Comparison of ENCODE assay signal across 8 cellular contexts in genomic region chr7:152675761-152676636, GRCh38. TPM values are rescaled to one million over a fixed set of nuclear protein-coding genes. Genes with fewer than 3 reads are reported as not detected.
A peak's percentile ranks its signal among the peaks of the same experiment; 100 is the strongest.
DNase-seq lines count a peak whose midpoint lies in the region; ATAC-seq and TF ChIP-seq lines count a peak whose summit lies in the region.

Gene XRCC2 (minus strand): TSS chr7:152676141. CDS start chr7:152676079, 62 bp downstream.

- H4K20me1 ChIP-seq in PC-9 (ENCODE audit: insufficient read depth), result no peaks in the 10 kb centered on the region

- H3K4me3 ChIP-seq in PC-9 (peak within 1 kb of the TSS; percentile 93), muscle layer of colon (ENCODE audit: low read depth in 1 of 2, low read length in 2 of 2) (peak within 1 kb of the TSS; percentile 64 to 70)

- peak within 1 kb of the TSS; percentile 60 for H3K27ac ChIP-seq in PC-9
- peak within 1 kb of the TSS; percentile 80 for H3K27ac ChIP-seq in muscle layer of colon (ENCODE audit: low read depth, low read length)

- BruUV-seq in PC-9 (replicated peaks; lab: Mats Ljungman, UMichigan), result no TSS peak

- peak; percentile 86 for DNase-seq in DMS53 treated with DMSO at 0.1 percent for 48 hours (lab: John Stamatoyannopoulos, UW; ENCODE audit: unreplicated experiment)
- peak; percentile 93 for DNase-seq in KBM-7
- DNase-seq in PC-9, result peak; percentile 76 to 97
- DNase-seq in activated T-cell treated with anti-CD3 and anti-CD28 coated beads, Interleukin-2, amount 50 U/mL, for 1 hour, result peak; percentile 98
- DNase-seq in stimulated activated CD8-positive, alpha-beta memory T cell treated with anti-CD3 and anti-CD28 coated beads, Interleukin-7, amount 100 ng/mL, for 1 hour (ENCODE audit: low read depth in 2 of 2), result peak; percentile 92 to 93

- CTCF ChIA-PET in PC-9 (lab: Charles Lee), result no interaction called here

- no peak within 1 kb of the TSS for H3K9ac ChIP-seq in muscle layer of colon (ENCODE audit: low read length)

- intact Hi-C loops in PC-9 (cut with micrococcal nuclease; ENCODE audit: unreplicated experiment), result loop anchor here (1.0 to 10.0 kb wide), 4 partner anchors 79 to 331 kb away; partner anchors contain the start of genes ACTR3B and KMT2C

- H3K9me2 ChIP-seq in PC-9 (ENCODE audit: insufficient read depth), result no peaks in the 10 kb centered on the region

- H3K27me3 ChIP-seq in PC-9 (ENCODE audit: insufficient read depth, low read depth) (no peaks in the 10 kb centered on the region), muscle layer of colon (ENCODE audit: control insufficient read depth in 1 of 2, insufficient read depth in 2 of 2, low read length in 2 of 2) (no peaks in the 10 kb centered on the region)

- in situ Hi-C loops in KBM-7 (cut with MboI; ENCODE audit: low pct_unique_long_range_greater_than_20kb, low sequenced_read_pairs), result no loop called here

- H3F3A ChIP-seq in PC-9 (ENCODE audit: insufficient read depth, low read depth), result no peaks in the 10 kb centered on the region

- H2AFZ ChIP-seq in PC-9, result peak within 1 kb of the TSS; percentile 99

- H3K79me2 ChIP-seq in PC-9 (ENCODE audit: low read depth), result peaks cover 47% of the 10 kb centered on the region

- H3K4me2 ChIP-seq in PC-9, result peak within 1 kb of the TSS; percentile 91

- H3K9me3 ChIP-seq in PC-9 (ENCODE audit: insufficient read depth, low read depth) (no peaks in the 10 kb centered on the region), muscle layer of colon (ENCODE audit: low read length) (no peaks in the 10 kb centered on the region)

- TF ChIP-seq CTCF in PC-9 (conservative IDR thresholded peaks at IDR 0.05), result no peak

- H3K36me3 ChIP-seq in PC-9 (ENCODE audit: low read depth), result no peaks in the 10 kb centered on the region
- no peaks in the 10 kb centered on the region for H3K36me3 ChIP-seq in muscle layer of colon (ENCODE audit: insufficient read depth, low read length)

- H3K4me1 ChIP-seq in PC-9 (replicated peaks; ENCODE audit: insufficient read depth) (peaks cover 24% of the 10 kb centered on the region), muscle layer of colon (ENCODE audit: insufficient read depth, low read length) (peaks cover 6% of the 10 kb centered on the region)

- POLR2A ChIA-PET in PC-9 (lab: Charles Lee; ENCODE audit: unreplicated experiment), result interaction anchor here (0.6 kb wide), 2 partner anchors 25 to 242 kb away, joined by 3 to 6 read pairs; no protein-coding TSS in a partner anchor

- ATAC-seq in GM21723 (IDR thresholded peaks at IDR 0.05; ENCODE audit: unreplicated experiment) (peak; percentile 90), esophagus mucosa (peak; percentile 99)

RNA-seq across cellular contexts. Expression of gene XRCC2, which starts in this region (rescaled TPM):
- total RNA-seq in PC-9 (2021), result 21.2 and 25.0 TPM in 2 replicates
- total RNA-seq in esophagus mucosa, result 2.3 TPM

Comparison
In these comparisons a context has a peak if more than half of its experiments do, and no peak if none do; other contexts are left out.
1. Peak in every context shown above with its lines: DNase-seq, ATAC-seq, H3K4me3 ChIP-seq and H3K27ac ChIP-seq.